8 cellular contexts compared by ENCODE assay signal in the genomic region with DNA sequence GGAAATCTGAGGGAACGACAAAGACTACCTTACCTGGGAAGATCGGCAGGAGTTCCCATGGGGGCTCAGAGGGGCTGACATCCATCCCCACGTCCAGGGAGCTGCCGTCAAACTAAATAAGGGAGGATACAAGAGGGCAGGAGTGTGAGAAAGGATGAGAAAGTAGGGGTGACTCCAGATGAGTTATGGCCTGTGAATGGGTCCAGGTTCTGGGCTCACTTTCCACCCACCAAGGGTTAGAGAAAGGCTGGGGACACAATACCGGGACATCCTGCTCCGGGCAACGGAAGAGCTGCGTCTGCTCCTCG. TPM values are rescaled to one million over a fixed set of nuclear protein-coding genes. Genes with fewer than 3 reads are reported as not detected.
DNase-seq lines count a peak whose midpoint lies in the region; ATAC-seq and TF ChIP-seq lines count a peak whose summit lies in the region.

No MANE protein-coding gene starts in this region.

- POLR2A ChIA-PET in A673 (lab: Charles Lee; ENCODE audit: low non-redundant PET) = no interaction called here

- H3K4me1 ChIP-seq in A673 (ENCODE audit: insufficient read depth, low read length, poor library complexity, severe bottlenecking) = peaks cover 21% of the 10 kb centered on the region
- H3K4me1 ChIP-seq in muscle layer of duodenum (ENCODE audit: control insufficient read depth in 1 of 2, insufficient read depth in 2 of 2, low read length in 2 of 2) = peaks cover 21 to 35% of the 10 kb centered on the region in 2 donors

- H3K36me3 ChIP-seq in A673 (ENCODE audit: insufficient read depth, low read length, poor library complexity, severe bottlenecking) = peaks cover 18% of the 10 kb centered on the region
- H3K36me3 ChIP-seq in muscle layer of duodenum (ENCODE audit: control insufficient read depth in 1 of 2, insufficient read depth in 2 of 2, low read length in 2 of 2) = peaks cover 13 to 32% of the 10 kb centered on the region in 2 donors

- H3K27me3 ChIP-seq in A673 (replicated peaks; ENCODE audit: insufficient read depth, low read depth, low read length, poor library complexity) (no peaks in the 10 kb centered on the region), muscle layer of duodenum (ENCODE audit: low read depth, low read length) (no peaks in the 10 kb centered on the region)

- no peaks in the 10 kb centered on the region for H3K9me3 ChIP-seq in A673 (ENCODE audit: low read depth, low read length, poor library complexity, severe bottlenecking)
- H3K9me3 ChIP-seq in muscle layer of duodenum (ENCODE audit: control insufficient read depth in 1 of 2, low read length in 2 of 2) = no peaks in the 10 kb centered on the region

- H3K4me1 Mint-ChIP-seq in chondrocyte (ENCODE audit: low read depth) = peaks cover 34% of the 10 kb centered on the region

- no peaks in the 10 kb centered on the region for H3K9me3 Mint-ChIP-seq in chondrocyte (ENCODE audit: low read depth)

- peaks cover 10% of the 10 kb centered on the region for H3K36me3 Mint-ChIP-seq in chondrocyte (ENCODE audit: low read depth)

- H3K4me3 ChIP-seq in A673 (ENCODE audit: low read depth, low read length, poor library complexity, severe bottlenecking) = peak overlapping the region; percentile 89
- peak overlapping the region; percentile 100 for H3K4me3 ChIP-seq in Jurkat, Clone E6-1 (ENCODE audit: low read length)
- H3K4me3 ChIP-seq in muscle layer of duodenum (ENCODE audit: low read depth in 1 of 2, low read length in 2 of 2) = peak overlapping the region; percentile 97 to 99

- H3K4me3 Mint-ChIP-seq in chondrocyte (ENCODE audit: unreplicated experiment) = peak overlapping the region; percentile 99

- CTCF ChIA-PET in A673 (lab: Charles Lee) = interaction anchor here (1.2 kb wide), 1 partner anchor 63 kb away, joined by 3 read pairs; a partner anchor contains a TSS

- no TSS peak for BruUV-seq in A673 (replicated peaks; lab: Mats Ljungman, UMichigan)

- TF ChIP-seq CTCF in A673 (conservative IDR thresholded peaks at IDR 0.05; ENCODE audit: low read depth, low read length) (no peak), chondrocyte (IDR thresholded peaks at IDR 0.05) (no peak)

- no peak for ATAC-seq in GM21619 (IDR thresholded peaks at IDR 0.05; ENCODE audit: unreplicated experiment)

- H3K27ac ChIP-seq in A673 (ENCODE audit: low read depth, low read length, poor library complexity, severe bottlenecking) = peak overlapping the region; percentile 97
- H3K27ac ChIP-seq in muscle layer of duodenum (ENCODE audit: low read length) = peak overlapping the region; percentile 90

- intact Hi-C loops in A673 (cut with micrococcal nuclease; ENCODE audit: unreplicated experiment) = no loop called here

- H3K27me3 Mint-ChIP-seq in chondrocyte (ENCODE audit: low read depth) = no peaks in the 10 kb centered on the region

- H3K27ac Mint-ChIP-seq in chondrocyte (ENCODE audit: unreplicated experiment) = peak overlapping the region; percentile 99

- no peak for DNase-seq in A673 (ENCODE audit: low spot score)
- no peak for DNase-seq in Jurkat, Clone E6-1 (ENCODE audit: low read depth, low spot score)
- no peak for DNase-seq in chondrocyte (ENCODE audit: low spot score)
- DNase-seq in inferior parietal cortex (ENCODE audit: extremely low spot score) = no peak
- DNase-seq in stimulated activated CD4-positive, alpha-beta T cell treated with anti-CD3 and anti-CD28 coated beads, Interleukin-2, amount 100 ng/mL, for 24 hours = no peak
- DNase-seq in NCI-H1417 treated with DMSO at 0.1 percent for 48 hours (lab: John Stamatoyannopoulos, UW) = no peak

RNA-seq across cellular contexts. Expression of a gene that starts 0.7 kb away (rescaled TPM):
- total RNA-seq in A673 (2021) (70.2 and 74.7 TPM in 2 replicates), chondrocyte (68.0 to 86.5 TPM (median 68.7 TPM) in 3 replicates)
- 83.4 TPM for polyA plus RNA-seq in Jurkat, Clone E6-1 (2012; ENCODE audit: insufficient read depth, insufficient read length)

RNA-seq across cellular contexts. Expression of a gene that starts 2.7 kb away (rescaled TPM):
- total RNA-seq in A673 (2021) = 13.5 and 14.1 TPM in 2 replicates
- polyA plus RNA-seq in Jurkat, Clone E6-1 (2012; ENCODE audit: insufficient read depth, insufficient read length) = 12.4 TPM
- 4.3 to 6.3 TPM (median 4.9 TPM) in 3 replicates for total RNA-seq in chondrocyte

RNA-seq across cellular contexts. Expression of a gene that starts 18.2 kb away (rescaled TPM):
- total RNA-seq in A673 (2021) (11.5 and 13.6 TPM in 2 replicates), chondrocyte (1.9 to 2.9 TPM (median 2.3 TPM) in 3 replicates)
- 2.7 TPM for polyA plus RNA-seq in Jurkat, Clone E6-1 (2012; ENCODE audit: insufficient read depth, insufficient read length)

RNA-seq across cellular contexts. Expression of a gene that starts 24.4 kb away (rescaled TPM):
- total RNA-seq in A673 (2021) = 4.5 and 4.7 TPM in 2 replicates
- 1.2 TPM for polyA plus RNA-seq in Jurkat, Clone E6-1 (2012; ENCODE audit: insufficient read depth, insufficient read length)
- total RNA-seq in chondrocyte = 0.73 to 1.6 TPM (median 1.3 TPM) in 3 replicates

RNA-seq across cellular contexts. Expression of a gene that starts 26.6 kb away (rescaled TPM):
- total RNA-seq in A673 (2021) (58.6 and 70.9 TPM in 2 replicates), chondrocyte (35.6 to 37.9 TPM (median 35.8 TPM) in 3 replicates)
- 27.3 TPM for polyA plus RNA-seq in Jurkat, Clone E6-1 (2012; ENCODE audit: insufficient read depth, insufficient read length)
